In genomic region chr10:101644002-101644401, GRCh38 we compare ENCODE assay signal across 20 cellular contexts. TPM values are rescaled to one million over a fixed set of nuclear protein-coding genes. Genes with fewer than 3 reads are reported as not detected.
A peak's percentile ranks its signal among the peaks of the same experiment; 100 is the strongest.
DNase-seq lines count a peak whose midpoint lies in the region; ATAC-seq, FAIRE-seq and TF ChIP-seq lines count a peak whose summit lies in the region.
"Had no signal": no experiment of that assay in that cellular context is flagged by ENCODE, and none has a peak within 500 bp of the region (broad histone marks: within the 10 kb centered on the region; RNA-seq: fewer than 3 reads in every experiment).

No MANE protein-coding gene starts in this region.

- no TSS peak for BruUV-seq in OCI-LY7 (replicated peaks; lab: Mats Ljungman, UMichigan)

- no peaks in the 10 kb centered on the region for H4K20me1 ChIP-seq in OCI-LY7 (ENCODE audit: insufficient read depth, low read length)

- H3K27me3 Mint-ChIP-seq in effector memory CD8-positive, alpha-beta T cell, result no peaks in the 10 kb centered on the region
- no peaks in the 10 kb centered on the region for H3K27me3 Mint-ChIP-seq in immature natural killer cell (ENCODE audit: low read depth in 3 of 3)
- H3K27me3 Mint-ChIP-seq: activated CD4-positive, alpha-beta T cell treated with anti-CD3 and anti-CD28 coated beads, Interleukin-2, amount 10 ng/mL, durations not matched to agents 24 days and 14 days; activated naive CD8-positive, alpha-beta T cell; central memory CD8-positive, alpha-beta T cell had no signal

- no peaks in the 10 kb centered on the region for H3K4me1 ChIP-seq in OCI-LY7 (ENCODE audit: insufficient read depth, low read length, poor library complexity, severe bottlenecking)
- H3K4me1 ChIP-seq: BLaER1 had no signal

- H3K36me3 Mint-ChIP-seq in effector memory CD8-positive, alpha-beta T cell (ENCODE audit: insufficient read depth), result peaks cover 25% of the 10 kb centered on the region
- peaks cover 0 to 5% (median 0%) of the 10 kb centered on the region in 3 donors for H3K36me3 Mint-ChIP-seq in immature natural killer cell

- H3K79me2 ChIP-seq in OCI-LY7 (ENCODE audit: insufficient read depth, low read depth, low read length), result no peaks in the 10 kb centered on the region

- DNase-seq in NCI-H748 (lab: John Stamatoyannopoulos, UW; ENCODE audit: unreplicated experiment), result peak; percentile 73
- DNase-seq in NCI-H748 treated with DMSO at 0.1 percent for 48 hours (lab: John Stamatoyannopoulos, UW), result no peak
- no peak for DNase-seq in effector memory CD8-positive, alpha-beta T cell
- DNase-seq in immature natural killer cell, result no peak
- DNase-seq in foreskin fibroblast, result no peak
- no peak for DNase-seq in SHP77 treated with DMSO at 0.1 percent for 48 hours (lab: John Stamatoyannopoulos, UW)
- no peak for DNase-seq in urothelium cell line (ENCODE audit: low spot score)
- no peak for DNase-seq in OCI-LY7 (ENCODE audit: low spot score)
- DNase-seq: activated CD4-positive, alpha-beta T cell treated with anti-CD3 and anti-CD28 coated beads, Interleukin-2, amount 10 ng/mL, durations not matched to agents 24 days and 14 days; GOT3; heart right ventricle; kidney glomerular epithelial cell; NCI-H446; right cardiac atrium; stimulated activated CD4-positive, alpha-beta T cell treated with anti-CD3 and anti-CD28 coated beads, Interleukin-12 subunit alpha, Interleukin-12 subunit beta, amount 100 ng/mL, for 4 hours; trophoblast cell had no signal

- ATAC-seq in effector memory CD8-positive, alpha-beta T cell (replicated peaks), result no peak
- ATAC-seq: right cardiac atrium had no signal

- POLR2A ChIA-PET in OCI-LY7 (lab: Charles Lee), result no interaction called here

- H3K9me3 Mint-ChIP-seq in effector memory CD8-positive, alpha-beta T cell, result no peaks in the 10 kb centered on the region
- H3K9me3 Mint-ChIP-seq in immature natural killer cell, result no peaks in the 10 kb centered on the region
- H3K9me3 Mint-ChIP-seq: activated CD4-positive, alpha-beta T cell treated with anti-CD3 and anti-CD28 coated beads, Interleukin-2, amount 10 ng/mL, durations not matched to agents 24 days and 14 days; central memory CD8-positive, alpha-beta T cell had no signal

- no peak for FAIRE-seq in urothelium cell line (lab: Jason Lieb, UNC)
- FAIRE-seq: D721Med had no signal

- H2AFZ ChIP-seq in OCI-LY7 (ENCODE audit: low read length), result no peak overlapping the region

- peaks cover 18 to 39% of the 10 kb centered on the region in 2 donors for H3K4me1 Mint-ChIP-seq in effector memory CD8-positive, alpha-beta T cell (ENCODE audit: low read depth in 2 of 2)
- peaks cover 21 to 37% of the 10 kb centered on the region in 2 donors for H3K4me1 Mint-ChIP-seq in immature natural killer cell
- H3K4me1 Mint-ChIP-seq: activated CD4-positive, alpha-beta T cell treated with anti-CD3 and anti-CD28 coated beads, Interleukin-2, amount 10 ng/mL, durations not matched to agents 24 days and 14 days had no signal

- CTCF ChIA-PET in OCI-LY7 (lab: Charles Lee; ENCODE audit: unreplicated experiment), result no interaction called here

- peak overlapping the region; percentile 49 to 72 for H3K27ac Mint-ChIP-seq in effector memory CD8-positive, alpha-beta T cell
- peak overlapping the region in 4 of 6 donors; percentile 14 to 50 (median 30) for H3K27ac Mint-ChIP-seq in immature natural killer cell
- H3K27ac Mint-ChIP-seq: activated CD4-positive, alpha-beta T cell treated with anti-CD3 and anti-CD28 coated beads, Interleukin-2, amount 10 ng/mL, durations not matched to agents 24 days and 14 days had no signal

- no peak for TF ChIP-seq CTCF in foreskin fibroblast (IDR thresholded peaks at IDR 0.05; ENCODE audit: low read depth, low read length)
- no peak for TF ChIP-seq CTCF in OCI-LY7 (conservative IDR thresholded peaks at IDR 0.05; ENCODE audit: low read length)

- H3K27ac ChIP-seq in OCI-LY7 (ENCODE audit: low read depth, low read length, poor library complexity, severe bottlenecking), result no peak overlapping the region
- H3K27ac ChIP-seq: BLaER1, heart right ventricle had no signal

- H3K4me2 ChIP-seq in OCI-LY7 (ENCODE audit: low read length), result no peak overlapping the region
- H3K4me2 ChIP-seq: BLaER1 had no signal

- no peak overlapping the region for H3K4me3 ChIP-seq in foreskin fibroblast (ENCODE audit: low read depth in 1 of 2, low read length in 2 of 2)
- H3K4me3 ChIP-seq in OCI-LY7 (ENCODE audit: low read depth, low read length, poor library complexity, severe bottlenecking), result no peak overlapping the region
- H3K4me3 ChIP-seq: BLaER1, heart right ventricle had no signal

- intact Hi-C loops in OCI-LY7 (cut with micrococcal nuclease; ENCODE audit: unreplicated experiment), result no loop called here

- H3K36me3 ChIP-seq in OCI-LY7 (ENCODE audit: insufficient read depth, low read length), result peaks cover 26% of the 10 kb centered on the region; the same call in 1 of the 2 replicates

- H3K9me3 ChIP-seq in OCI-LY7 (ENCODE audit: low read length), result no peaks in the 10 kb centered on the region
- H3K9me3 ChIP-seq: BLaER1, heart right ventricle had no signal

- no peak overlapping the region for H3K4me3 Mint-ChIP-seq in effector memory CD8-positive, alpha-beta T cell
- H3K4me3 Mint-ChIP-seq in immature natural killer cell, result no peak overlapping the region
- H3K4me3 Mint-ChIP-seq: activated CD4-positive, alpha-beta T cell treated with anti-CD3 and anti-CD28 coated beads, Interleukin-2, amount 10 ng/mL, durations not matched to agents 24 days and 14 days; activated naive CD8-positive, alpha-beta T cell; central memory CD8-positive, alpha-beta T cell had no signal

- H3K9me2 ChIP-seq in OCI-LY7 (ENCODE audit: insufficient read depth, low read length), result no peaks in the 10 kb centered on the region

RNA-seq across cellular contexts. Expression of gene FBXW4, which starts 51.0 kb away (rescaled TPM):
- polyA plus RNA-seq in immature natural killer cell, result 1 to 10 TPM; 3.8 to 9.7 (median 6.1) TPM
- total RNA-seq in OCI-LY7 (2014; rRNA removed; shearing (Covaris generic)), result 43.1 and 50.3 TPM in 2 replicates
- total RNA-seq in OCI-LY7 (2022), result 54.2 and 60.9 TPM in 2 replicates

RNA-seq across cellular contexts. Expression of gene DPCD, which starts 55.9 kb away (rescaled TPM):
- 1 to 10 TPM in 2 of 3 donors, not detected in 1; 2.1 to 2.8 TPM for polyA plus RNA-seq in immature natural killer cell
- total RNA-seq in OCI-LY7 (2014; rRNA removed; shearing (Covaris generic)), result 9.1 and 13.9 TPM in 2 replicates
- 6.3 and 10.3 TPM in 2 replicates for total RNA-seq in OCI-LY7 (2022)

RNA-seq across cellular contexts. Expression of gene POLL, which starts 55.9 kb away (rescaled TPM):
- 10 to 100 TPM; 11.7 to 15.5 (median 12.2) TPM for polyA plus RNA-seq in immature natural killer cell
- total RNA-seq in OCI-LY7 (2014; rRNA removed; shearing (Covaris generic)), result 14.3 and 22.0 TPM in 2 replicates
- total RNA-seq in OCI-LY7 (2022), result 34.0 and 35.6 TPM in 2 replicates
